Comparison of ENCODE assay signal across 8 cellular contexts in genomic region chr22:35150163-35151107, GRCh38.
DNase-seq lines count a peak whose midpoint lies in the region; ATAC-seq, FAIRE-seq and TF ChIP-seq lines count a peak whose summit lies in the region.

No MANE protein-coding gene starts in this region.

- H3K9ac ChIP-seq in SK-N-SH: no peak overlapping the region

- H3K36me3 ChIP-seq in SK-N-SH (replicated peaks in 1 of 2; ENCODE audit: control insufficient read depth in 1 of 2, insufficient read depth in 2 of 2, low read length in 1 of 2) (no peaks in the 10 kb centered on the region), right atrium auricular region (no peaks in the 10 kb centered on the region), small intestine (ENCODE audit: control insufficient read depth in 2 of 2, insufficient read depth in 2 of 2, low read length in 2 of 2) (no peaks in the 10 kb centered on the region)

- no peaks in the 10 kb centered on the region for H3K9me2 ChIP-seq in SK-N-SH

- no peak for TF ChIP-seq EP300 in SK-N-SH (IDR thresholded peaks at IDR 0.05; ENCODE audit: borderline replicate concordance in 1 of 2, low read depth in 1 of 2, low read length in 1 of 2)

- TF ChIP-seq CTCF in SK-N-SH (IDR thresholded peaks at IDR 0.05): peak; percentile 80
- TF ChIP-seq CTCF in right atrium auricular region (IDR thresholded peaks at IDR 0.05): peak; percentile 74 to 85

- no peak overlapping the region for H2AFZ ChIP-seq in SK-N-SH (ENCODE audit: low read depth)

- H3K27me3 Mint-ChIP-seq in activated naive CD8-positive, alpha-beta T cell treated with anti-CD3 and anti-CD28 coated beads, Interleukin-2, amount 10 ng/mL, durations not matched to agents 7 days and 5 days: peaks cover 3% of the 10 kb centered on the region

- CTCF ChIA-PET in SK-N-SH (lab: Yijun Ruan, JAX): interaction anchor here (0.6 to 1.8 kb wide), 40 partner anchors 8 to 1849 kb away, joined by 3 to 15 read pairs (median 4); no protein-coding TSS in a partner anchor

- POLR2A ChIA-PET in SK-N-SH (lab: Yijun Ruan, JAX): no interaction called here
- POLR2A ChIA-PET in activated naive CD8-positive, alpha-beta T cell treated with anti-CD3 and anti-CD28 coated beads, Interleukin-2, amount 10 ng/mL, durations not matched to agents 7 days and 5 days (lab: Charles Lee): no interaction called here

- H3K27ac Mint-ChIP-seq in activated naive CD8-positive, alpha-beta T cell treated with anti-CD3 and anti-CD28 coated beads, Interleukin-2, amount 10 ng/mL, durations not matched to agents 7 days and 5 days: no peak overlapping the region

- no peak for FAIRE-seq in small intestine (lab: Jason Lieb, UNC)

- peak; percentile 64 for TF ChIP-seq RAD21 in SK-N-SH (IDR thresholded peaks at IDR 0.05; ENCODE audit: low read length)

- ATAC-seq in HG03103 (IDR thresholded peaks at IDR 0.05; ENCODE audit: low read depth, unreplicated experiment): peak; percentile 73
- ATAC-seq in activated naive CD8-positive, alpha-beta T cell treated with anti-CD3 and anti-CD28 coated beads, Interleukin-2, amount 10 ng/mL, durations not matched to agents 7 days and 5 days (ENCODE audit: low read depth): no peak
- ATAC-seq in HG02623 (IDR thresholded peaks at IDR 0.05; ENCODE audit: unreplicated experiment): no peak

- H3K9me3 ChIP-seq in SK-N-SH (no peaks in the 10 kb centered on the region), right atrium auricular region (no peaks in the 10 kb centered on the region), small intestine (ENCODE audit: control insufficient read depth, low read depth) (no peaks in the 10 kb centered on the region)

- peak; percentile 93 for DNase-seq in ELF-1 (ENCODE audit: low read depth, low spot score)
- peak; percentile 61 for DNase-seq in SK-N-SH
- peak; percentile 73 for DNase-seq in activated naive CD8-positive, alpha-beta T cell treated with anti-CD3 and anti-CD28 coated beads, Interleukin-2, amount 10 ng/mL, durations not matched to agents 7 days and 5 days
- DNase-seq in right atrium auricular region (ENCODE audit: low spot score): peak; percentile 63
- peak; percentile 69 for DNase-seq in small intestine
- no peak for DNase-seq in NK-92 (lab: John Stamatoyannopoulos, UW; ENCODE audit: unreplicated experiment)

- peaks cover 5% of the 10 kb centered on the region; the same call in 1 of the 2 replicates for H3K27me3 ChIP-seq in SK-N-SH (ENCODE audit: insufficient read depth)
- H3K27me3 ChIP-seq in right atrium auricular region: no peaks in the 10 kb centered on the region
- H3K27me3 ChIP-seq in small intestine (ENCODE audit: control insufficient read depth in 2 of 2, insufficient read depth in 2 of 2, low read length in 2 of 2): peaks cover 0 to 3% of the 10 kb centered on the region in 2 donors

- WGBS in SK-N-SH (ENCODE audit: low lambda C conversion rate): 35% methylated on average over 23 of the region's 23 CpGs
- WGBS in small intestine, 3 donors: 46 to 53% (median 51%) methylated on average over 23 of the region's 23 CpGs

- H4K20me1 ChIP-seq in SK-N-SH (ENCODE audit: insufficient read depth): no peaks in the 10 kb centered on the region

- no peaks in the 10 kb centered on the region for H3K79me2 ChIP-seq in SK-N-SH (ENCODE audit: insufficient read depth)

- H3K4me1 ChIP-seq in SK-N-SH (ENCODE audit: control insufficient read depth in 1 of 2, insufficient read depth in 2 of 2, low read depth in 1 of 2, low read length in 1 of 2) (no peaks in the 10 kb centered on the region; a peak in 1 of 4 replicates), right atrium auricular region (peaks cover 0 to 16% of the 10 kb centered on the region in 2 donors), small intestine (ENCODE audit: control insufficient read depth in 2 of 2, insufficient read depth in 1 of 2, low read depth in 1 of 2, low read length in 1 of 2) (no peaks in the 10 kb centered on the region)

- no peak overlapping the region for H3K4me3 Mint-ChIP-seq in activated naive CD8-positive, alpha-beta T cell treated with anti-CD3 and anti-CD28 coated beads, Interleukin-2, amount 10 ng/mL, durations not matched to agents 7 days and 5 days

- no peak overlapping the region for H3K4me2 ChIP-seq in SK-N-SH

- H3F3A ChIP-seq in SK-N-SH (replicated peaks; ENCODE audit: insufficient read depth): no peaks in the 10 kb centered on the region

- no peaks in the 10 kb centered on the region for H3K9me3 Mint-ChIP-seq in activated naive CD8-positive, alpha-beta T cell treated with anti-CD3 and anti-CD28 coated beads, Interleukin-2, amount 10 ng/mL, durations not matched to agents 7 days and 5 days

- H3K27ac ChIP-seq in SK-N-SH (ENCODE audit: low read depth in 2 of 2, low read length in 1 of 2): no peak overlapping the region
- H3K27ac ChIP-seq in right atrium auricular region: no peak overlapping the region
- no peak overlapping the region for H3K27ac ChIP-seq in small intestine (ENCODE audit: low read depth in 1 of 2, low read length in 1 of 2)

- peak overlapping the region in 1 of 2 experiments; percentile 14; a peak in 1 of 4 replicates for H3K4me3 ChIP-seq in SK-N-SH (ENCODE audit: low read depth in 2 of 2, low read length in 1 of 2)
- H3K4me3 ChIP-seq in right atrium auricular region: no peak overlapping the region
- no peak overlapping the region for H3K4me3 ChIP-seq in small intestine (ENCODE audit: low read depth in 1 of 2, low read length in 2 of 2)

- H3K36me3 Mint-ChIP-seq in activated naive CD8-positive, alpha-beta T cell treated with anti-CD3 and anti-CD28 coated beads, Interleukin-2, amount 10 ng/mL, durations not matched to agents 7 days and 5 days: no peaks in the 10 kb centered on the region

- peaks cover 6% of the 10 kb centered on the region for H3K4me1 Mint-ChIP-seq in activated naive CD8-positive, alpha-beta T cell treated with anti-CD3 and anti-CD28 coated beads, Interleukin-2, amount 10 ng/mL, durations not matched to agents 7 days and 5 days

TF ChIP-seq in SK-N-SH, 30 proteins besides CTCF, POLR2A, EP300 and RAD21:
- TF ChIP-seq NFIC (IDR thresholded peaks at IDR 0.05; ENCODE audit: borderline replicate concordance): no peak
- no peak for TF ChIP-seq CHD2 (IDR thresholded peaks at IDR 0.05; ENCODE audit: low read length, partially characterized antibody)
- peak; percentile 54 for TF ChIP-seq SMC3 (IDR thresholded peaks at IDR 0.05; ENCODE audit: low read depth, low read length)
- TF ChIP-seq, protein P1, sequence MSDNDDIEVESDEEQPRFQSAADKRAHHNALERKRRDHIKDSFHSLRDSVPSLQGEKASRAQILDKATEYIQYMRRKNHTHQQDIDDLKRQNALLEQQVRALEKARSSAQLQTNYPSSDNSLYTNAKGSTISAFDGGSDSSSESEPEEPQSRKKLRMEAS (IDR thresholded peaks at IDR 0.05; ENCODE audit: low read depth): no peak
